ENCODE assay signal across 19 cellular contexts in genomic region chr15:74304459-74304858, GRCh38.
"Had no signal": no experiment of that assay in that cellular context is flagged by ENCODE, and none has a peak within 500 bp of the region (broad histone marks: within the 10 kb centered on the region; RNA-seq: fewer than 3 reads in every experiment).

No MANE protein-coding gene starts in this region.

- H3K9me3 Mint-ChIP-seq: activated CD4-positive, alpha-beta T cell treated with anti-CD3 and anti-CD28 coated beads, Interleukin-2, amount 10 ng/mL, durations not matched to agents 7 days and 5 days; activated naive CD8-positive, alpha-beta T cell treated with anti-CD3 and anti-CD28 coated beads, Interleukin-2, amount 10 ng/mL, durations not matched to agents 7 days and 5 days; central memory CD8-positive, alpha-beta T cell; stimulated activated naive B cell treated with anti-CD40 and anti-IgM and Interleukin-4, amounts not matched to agents 10 μg/mL and 1 μg/mL and 100 μg/mL, for 72 hours had no signal

- H3K36me3 Mint-ChIP-seq: activated naive CD8-positive, alpha-beta T cell treated with anti-CD3 and anti-CD28 coated beads, Interleukin-2, amount 10 ng/mL, durations not matched to agents 7 days and 5 days; naive thymus-derived CD4-positive, alpha-beta T cell; stimulated activated naive B cell treated with anti-CD40 and anti-IgM and Interleukin-4, amounts not matched to agents 10 μg/mL and 1 μg/mL and 100 μg/mL, for 72 hours had no signal

- DNase-seq: activated CD4-positive, alpha-beta T cell treated with anti-CD3 and anti-CD28 coated beads, Interleukin-2, amount 10 ng/mL, durations not matched to agents 7 days and 5 days; activated CD4-positive, CD25-positive, alpha-beta regulatory T cell; activated gamma-delta T cell treated with Interleukin-2 at 50 U/mL for 16 hours; activated naive CD8-positive, alpha-beta T cell treated with anti-CD3 and anti-CD28 coated beads, Interleukin-2, amount 10 ng/mL, durations not matched to agents 7 days and 5 days; brain microvascular endothelial cell; effector CD8-positive, alpha-beta T cell; foreskin fibroblast; left ventricle myocardium inferior; mucosa of descending colon; naive thymus-derived CD4-positive, alpha-beta T cell; stimulated activated CD4-positive, alpha-beta T cell treated with anti-CD3 and anti-CD28 coated beads, Interleukin-15, amount 100 ng/mL, for 24 hours; stimulated activated CD4-positive, alpha-beta T cell treated with anti-CD3 and anti-CD28 coated beads, Interleukin-4, amount 100 ng/mL, for 1 hour; stimulated activated naive B cell treated with anti-CD40 and anti-IgM and Interleukin-4, amounts not matched to agents 10 μg/mL and 1 μg/mL and 100 μg/mL, for 72 hours; tibial artery had no signal

- H3K4me3 ChIP-seq: left ventricle myocardium inferior, mucosa of descending colon, prostate gland, skin epidermis, tibial artery, vagina had no signal

- H3K4me3 Mint-ChIP-seq: activated CD4-positive, alpha-beta T cell treated with anti-CD3 and anti-CD28 coated beads, Interleukin-2, amount 10 ng/mL, durations not matched to agents 7 days and 5 days; activated naive CD8-positive, alpha-beta T cell treated with anti-CD3 and anti-CD28 coated beads, Interleukin-2, amount 10 ng/mL, durations not matched to agents 7 days and 5 days; central memory CD8-positive, alpha-beta T cell; stimulated activated naive B cell treated with anti-CD40 and anti-IgM and Interleukin-4, amounts not matched to agents 10 μg/mL and 1 μg/mL and 100 μg/mL, for 72 hours had no signal

- H3K4me1 Mint-ChIP-seq: activated CD4-positive, alpha-beta T cell treated with anti-CD3 and anti-CD28 coated beads, Interleukin-2, amount 10 ng/mL, durations not matched to agents 7 days and 5 days; central memory CD8-positive, alpha-beta T cell; stimulated activated naive B cell treated with anti-CD40 and anti-IgM and Interleukin-4, amounts not matched to agents 10 μg/mL and 1 μg/mL and 100 μg/mL, for 72 hours had no signal

- H3K27ac ChIP-seq: brain microvascular endothelial cell, left ventricle myocardium inferior, prostate gland, skin epidermis, tibial artery, vagina had no signal

- H3K36me3 ChIP-seq: brain microvascular endothelial cell, left ventricle myocardium inferior, prostate gland, tibial artery, vagina had no signal

- H3K27me3 ChIP-seq: vagina had no signal

- H3K27ac Mint-ChIP-seq: activated CD4-positive, alpha-beta T cell treated with anti-CD3 and anti-CD28 coated beads, Interleukin-2, amount 10 ng/mL, durations not matched to agents 7 days and 5 days; activated naive CD8-positive, alpha-beta T cell treated with anti-CD3 and anti-CD28 coated beads, Interleukin-2, amount 10 ng/mL, durations not matched to agents 7 days and 5 days; naive thymus-derived CD4-positive, alpha-beta T cell; stimulated activated naive B cell treated with anti-CD40 and anti-IgM and Interleukin-4, amounts not matched to agents 10 μg/mL and 1 μg/mL and 100 μg/mL, for 72 hours had no signal

- H3K9me3 ChIP-seq: left ventricle myocardium inferior, mucosa of descending colon, prostate gland, tibial artery, vagina had no signal

- ATAC-seq: mucosa of descending colon; naive thymus-derived CD4-positive, alpha-beta T cell; right cardiac atrium; stimulated activated naive B cell treated with anti-CD40 and anti-IgM and Interleukin-4, amounts not matched to agents 10 μg/mL and 1 μg/mL and 100 μg/mL, for 72 hours had no signal

- H3K4me1 ChIP-seq: prostate gland, vagina had no signal
